Comparison of ENCODE assay signal across 18 cellular contexts in the genomic region with DNA sequence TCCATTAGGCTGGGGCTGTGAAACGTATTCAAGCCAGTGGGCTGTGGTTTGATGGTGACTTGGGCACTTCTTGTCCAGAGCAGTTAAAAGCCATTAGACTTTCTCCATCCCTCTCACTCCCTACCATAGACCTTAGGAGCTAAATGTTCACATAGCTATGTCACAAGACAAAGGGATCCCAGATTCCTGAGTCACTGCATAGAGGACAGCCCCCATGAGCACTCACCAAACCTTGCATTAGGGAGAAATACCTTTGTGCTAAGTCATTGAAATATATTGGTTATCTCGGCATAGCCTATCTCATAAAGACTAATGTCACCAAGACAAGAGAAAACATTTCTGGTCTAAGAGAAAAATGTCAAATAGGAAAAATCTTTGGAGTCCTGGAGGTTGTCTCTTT.
DNase-seq lines count a peak whose midpoint lies in the region; ATAC-seq and TF ChIP-seq lines count a peak whose summit lies in the region.
"Had no signal": no experiment of that assay in that cellular context is flagged by ENCODE, and none has a peak within 500 bp of the region (broad histone marks: within the 10 kb centered on the region; RNA-seq: fewer than 3 reads in every experiment).

No MANE protein-coding gene starts in this region.

- H3K4me1 Mint-ChIP-seq in GM23338 (no peaks in the 10 kb centered on the region), CD14-positive monocyte (no peaks in the 10 kb centered on the region)
- H3K4me1 Mint-ChIP-seq: mesothelial cell of epicardium had no signal

- no peaks in the 10 kb centered on the region for H3K36me3 ChIP-seq in GM23338 (ENCODE audit: insufficient read depth)
- H3K36me3 ChIP-seq: right lobe of liver had no signal

- H3K4me1 ChIP-seq in GM23338 (ENCODE audit: insufficient read depth) = no peaks in the 10 kb centered on the region
- H3K4me1 ChIP-seq: right lobe of liver had no signal

- H3K36me3 Mint-ChIP-seq in GM23338 (ENCODE audit: low read depth) = no peaks in the 10 kb centered on the region
- no peaks in the 10 kb centered on the region for H3K36me3 Mint-ChIP-seq in CD14-positive monocyte
- H3K36me3 Mint-ChIP-seq: mesothelial cell of epicardium had no signal

- H3K4me2 ChIP-seq in GM23338 = no peak overlapping the region

- no peaks in the 10 kb centered on the region for H3K9me3 Mint-ChIP-seq in GM23338
- H3K9me3 Mint-ChIP-seq in CD14-positive monocyte = peaks cover 0 to 2% (median 0%) of the 10 kb centered on the region in 7 donors
- H3K9me3 Mint-ChIP-seq: activated CD8-positive, alpha-beta T cell treated with anti-CD3 and anti-CD28 coated beads for 36 hours; mesothelial cell of epicardium had no signal

- H3K27me3 Mint-ChIP-seq in GM23338 (ENCODE audit: insufficient read depth, low read depth, poor library complexity) (no peaks in the 10 kb centered on the region), CD14-positive monocyte (ENCODE audit: low read depth in 3 of 3) (peaks cover 0 to 9% (median 3%) of the 10 kb centered on the region in 3 donors)

- CTCF ChIA-PET in RWPE1 (lab: Yijun Ruan, JAX) = interaction anchor here (0.6 to 1.4 kb wide), 4 partner anchors 10 to 197 kb away, joined by 3 to 7 read pairs (median 4); no protein-coding TSS in a partner anchor

- H3K4me3 ChIP-seq in GM23338 = no peak overlapping the region
- no peak overlapping the region for H3K4me3 ChIP-seq in fibroblast of the aortic adventitia (ENCODE audit: low read depth, low read length)
- H3K4me3 ChIP-seq: dorsolateral prefrontal cortex, right lobe of liver had no signal

- ATAC-seq in GM23338 (no peak), GM19023 (IDR thresholded peaks at IDR 0.05; ENCODE audit: unreplicated experiment) (no peak)
- ATAC-seq: activated CD8-positive, alpha-beta T cell treated with anti-CD3 and anti-CD28 coated beads for 36 hours; right lobe of liver had no signal

- TF ChIP-seq CTCF in GM23338 (conservative IDR thresholded peaks at IDR 0.05; ENCODE audit: low read depth in 2 of 2) (no peak), RWPE1 (conservative IDR thresholded peaks at IDR 0.05; ENCODE audit: low read depth) (no peak), fibroblast of the aortic adventitia (IDR thresholded peaks at IDR 0.05; ENCODE audit: insufficient read depth, low read length) (no peak), CD14-positive monocyte (IDR thresholded peaks at IDR 0.05) (no peak)

- intact Hi-C loops in CD14-positive monocyte (cut with micrococcal nuclease) = no loop called here

- H3F3A ChIP-seq in GM23338 (replicated peaks; ENCODE audit: low read depth) = no peaks in the 10 kb centered on the region

- no peaks in the 10 kb centered on the region for H4K20me1 ChIP-seq in GM23338 (replicated peaks; ENCODE audit: insufficient read depth)

- H3K79me2 ChIP-seq in GM23338 (replicated peaks; ENCODE audit: insufficient read depth) = no peaks in the 10 kb centered on the region

- H3K4me3 Mint-ChIP-seq in GM23338 (no peak overlapping the region), CD14-positive monocyte (no peak overlapping the region)
- H3K4me3 Mint-ChIP-seq: activated CD8-positive, alpha-beta T cell treated with anti-CD3 and anti-CD28 coated beads for 36 hours; mesothelial cell of epicardium had no signal

- H3K9me2 ChIP-seq in GM23338 (ENCODE audit: insufficient read depth) = no peaks in the 10 kb centered on the region

- H2AFZ ChIP-seq in GM23338 = no peak overlapping the region

- POLR2A ChIA-PET in RWPE1 (lab: Yijun Ruan, JAX; ENCODE audit: low non-redundant PET) = no interaction called here

- H3K27me3 ChIP-seq in GM23338 (ENCODE audit: insufficient read depth) = no peaks in the 10 kb centered on the region
- H3K27me3 ChIP-seq: dorsolateral prefrontal cortex, right lobe of liver had no signal

- H3K27ac ChIP-seq in GM23338 (ENCODE audit: low read depth) (no peak overlapping the region), RWPE1 (no peak overlapping the region)
- H3K27ac ChIP-seq: dorsolateral prefrontal cortex, right lobe of liver, VCaP had no signal

- H3K27ac Mint-ChIP-seq in GM23338 = peak overlapping the region; percentile 13; the same call in 1 of the 2 replicates
- no peak overlapping the region for H3K27ac Mint-ChIP-seq in CD14-positive monocyte
- H3K27ac Mint-ChIP-seq: activated CD8-positive, alpha-beta T cell treated with anti-CD3 and anti-CD28 coated beads for 36 hours; mesothelial cell of epicardium had no signal

- DNase-seq in 8988T = peak; percentile 34
- DNase-seq in GM23338 (ENCODE audit: low spot score) = no peak
- peak; percentile 30 for DNase-seq in RWPE1 (ENCODE audit: low spot score)
- DNase-seq in fibroblast of the aortic adventitia (ENCODE audit: low read depth) = peak; percentile 37
- DNase-seq in CD14-positive monocyte (ENCODE audit: low spot score) = no peak
- no peak for DNase-seq in NCI-H2227 treated with DMSO at 0.1 percent for 48 hours (lab: John Stamatoyannopoulos, UW)
- DNase-seq in NCI-H510A treated with DMSO at 0.1 percent for 48 hours (lab: John Stamatoyannopoulos, UW) = no peak
- DNase-seq: ACHN; activated CD8-positive, alpha-beta T cell treated with anti-CD3 and anti-CD28 coated beads for 36 hours; dorsolateral prefrontal cortex; KBM-7; NCI-H1417; NCI-H446; right lobe of liver; stimulated activated CD4-positive, alpha-beta T cell treated with anti-CD3 and anti-CD28 coated beads, Interleukin-4, amount 100 ng/mL, for 24 hours had no signal

TF ChIP-seq in GM23338, 12 proteins besides CTCF, POLR2A, EP300 and RAD21 (continues in another document):
- TF ChIP-seq, protein P1, sequence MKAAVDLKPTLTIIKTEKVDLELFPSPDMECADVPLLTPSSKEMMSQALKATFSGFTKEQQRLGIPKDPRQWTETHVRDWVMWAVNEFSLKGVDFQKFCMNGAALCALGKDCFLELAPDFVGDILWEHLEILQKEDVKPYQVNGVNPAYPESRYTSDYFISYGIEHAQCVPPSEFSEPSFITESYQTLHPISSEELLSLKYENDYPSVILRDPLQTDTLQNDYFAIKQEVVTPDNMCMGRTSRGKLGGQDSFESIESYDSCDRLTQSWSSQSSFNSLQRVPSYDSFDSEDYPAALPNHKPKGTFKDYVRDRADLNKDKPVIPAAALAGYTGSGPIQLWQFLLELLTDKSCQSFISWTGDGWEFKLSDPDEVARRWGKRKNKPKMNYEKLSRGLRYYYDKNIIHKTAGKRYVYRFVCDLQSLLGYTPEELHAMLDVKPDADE (IDR thresholded peaks at IDR 0.05) = no peak
- TF ChIP-seq CREB1 (CRISPR knock-in tag; IDR thresholded peaks at IDR 0.05; ENCODE audit: low read depth) (no peak), ZNF331 (CRISPR knock-in tag; IDR thresholded peaks at IDR 0.05; ENCODE audit: low read depth) (no peak), EZH2phosphoT487 (IDR thresholded peaks at IDR 0.05; ENCODE audit: unreplicated experiment) (no peak)
- TF ChIP-seq, protein P2, sequence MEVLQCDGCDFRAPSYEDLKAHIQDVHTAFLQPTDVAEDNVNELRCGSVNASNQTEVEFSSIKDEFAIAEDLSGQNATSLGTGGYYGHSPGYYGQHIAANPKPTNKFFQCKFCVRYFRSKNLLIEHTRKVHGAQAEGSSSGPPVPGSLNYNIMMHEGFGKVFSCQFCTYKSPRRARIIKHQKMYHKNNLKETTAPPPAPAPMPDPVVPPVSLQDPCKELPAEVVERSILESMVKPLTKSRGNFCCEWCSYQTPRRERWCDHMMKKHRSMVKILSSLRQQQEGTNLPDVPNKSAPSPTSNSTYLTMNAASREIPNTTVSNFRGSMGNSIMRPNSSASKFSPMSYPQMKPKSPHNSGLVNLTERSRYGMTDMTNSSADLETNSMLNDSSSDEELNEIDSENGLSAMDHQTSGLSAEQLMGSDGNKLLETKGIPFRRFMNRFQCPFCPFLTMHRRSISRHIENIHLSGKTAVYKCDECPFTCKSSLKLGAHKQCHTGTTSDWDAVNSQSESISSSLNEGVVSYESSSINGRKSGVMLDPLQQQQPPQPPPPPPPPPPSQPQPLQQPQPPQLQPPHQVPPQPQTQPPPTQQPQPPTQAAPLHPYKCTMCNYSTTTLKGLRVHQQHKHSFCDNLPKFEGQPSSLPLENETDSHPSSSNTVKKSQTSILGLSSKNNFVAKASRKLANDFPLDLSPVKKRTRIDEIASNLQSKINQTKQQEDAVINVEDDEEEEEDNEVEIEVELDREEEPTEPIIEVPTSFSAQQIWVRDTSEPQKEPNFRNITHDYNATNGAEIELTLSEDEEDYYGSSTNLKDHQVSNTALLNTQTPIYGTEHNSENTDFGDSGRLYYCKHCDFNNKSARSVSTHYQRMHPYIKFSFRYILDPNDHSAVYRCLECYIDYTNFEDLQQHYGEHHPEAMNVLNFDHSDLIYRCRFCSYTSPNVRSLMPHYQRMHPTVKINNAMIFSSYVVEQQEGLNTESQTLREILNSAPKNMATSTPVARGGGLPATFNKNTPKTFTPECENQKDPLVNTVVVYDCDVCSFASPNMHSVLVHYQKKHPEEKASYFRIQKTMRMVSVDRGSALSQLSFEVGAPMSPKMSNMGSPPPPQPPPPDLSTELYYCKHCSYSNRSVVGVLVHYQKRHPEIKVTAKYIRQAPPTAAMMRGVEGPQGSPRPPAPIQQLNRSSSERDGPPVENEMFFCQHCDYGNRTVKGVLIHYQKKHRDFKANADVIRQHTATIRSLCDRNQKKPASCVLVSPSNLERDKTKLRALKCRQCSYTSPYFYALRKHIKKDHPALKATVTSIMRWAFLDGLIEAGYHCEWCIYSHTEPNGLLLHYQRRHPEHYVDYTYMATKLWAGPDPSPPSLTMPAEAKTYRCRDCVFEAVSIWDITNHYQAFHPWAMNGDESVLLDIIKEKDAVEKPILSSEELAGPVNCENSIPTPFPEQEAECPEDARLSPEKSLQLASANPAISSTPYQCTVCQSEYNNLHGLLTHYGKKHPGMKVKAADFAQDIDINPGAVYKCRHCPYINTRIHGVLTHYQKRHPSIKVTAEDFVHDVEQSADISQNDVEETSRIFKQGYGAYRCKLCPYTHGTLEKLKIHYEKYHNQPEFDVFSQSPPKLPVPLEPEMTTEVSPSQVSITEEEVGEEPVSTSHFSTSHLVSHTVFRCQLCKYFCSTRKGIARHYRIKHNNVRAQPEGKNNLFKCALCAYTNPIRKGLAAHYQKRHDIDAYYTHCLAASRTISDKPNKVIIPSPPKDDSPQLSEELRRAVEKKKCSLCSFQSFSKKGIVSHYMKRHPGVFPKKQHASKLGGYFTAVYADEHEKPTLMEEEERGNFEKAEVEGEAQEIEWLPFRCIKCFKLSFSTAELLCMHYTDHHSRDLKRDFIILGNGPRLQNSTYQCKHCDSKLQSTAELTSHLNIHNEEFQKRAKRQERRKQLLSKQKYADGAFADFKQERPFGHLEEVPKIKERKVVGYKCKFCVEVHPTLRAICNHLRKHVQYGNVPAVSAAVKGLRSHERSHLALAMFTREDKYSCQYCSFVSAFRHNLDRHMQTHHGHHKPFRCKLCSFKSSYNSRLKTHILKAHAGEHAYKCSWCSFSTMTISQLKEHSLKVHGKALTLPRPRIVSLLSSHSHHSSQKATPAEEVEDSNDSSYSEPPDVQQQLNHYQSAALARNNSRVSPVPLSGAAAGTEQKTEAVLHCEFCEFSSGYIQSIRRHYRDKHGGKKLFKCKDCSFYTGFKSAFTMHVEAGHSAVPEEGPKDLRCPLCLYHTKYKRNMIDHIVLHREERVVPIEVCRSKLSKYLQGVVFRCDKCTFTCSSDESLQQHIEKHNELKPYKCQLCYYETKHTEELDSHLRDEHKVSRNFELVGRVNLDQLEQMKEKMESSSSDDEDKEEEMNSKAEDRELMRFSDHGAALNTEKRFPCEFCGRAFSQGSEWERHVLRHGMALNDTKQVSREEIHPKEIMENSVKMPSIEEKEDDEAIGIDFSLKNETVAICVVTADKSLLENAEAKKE (CRISPR knock-in tag; IDR thresholded peaks at IDR 0.05) = no peak

Comparison
In these comparisons a context has a peak if more than half of its experiments do, and no peak if none do; other contexts are left out.
1. DNase-seq: peak in 8988T (single experiment), RWPE1 (single experiment) and fibroblast of the aortic adventitia (single experiment); none in GM23338 (single experiment), CD14-positive monocyte (single experiment), NCI-H2227 treated with DMSO at 0.1 percent for 48 hours (single experiment) and NCI-H510A treated with DMSO at 0.1 percent for 48 hours (single experiment).